In genomic region chrX:69504626-69505612, GRCh38 we compare ENCODE assay signal across 10 cellular contexts. TPM values are rescaled to one million over a fixed set of nuclear protein-coding genes. Genes with fewer than 3 reads are reported as not detected.
A peak's percentile ranks its signal among the peaks of the same experiment; 100 is the strongest.
DNase-seq lines count a peak whose midpoint lies in the region; ATAC-seq, FAIRE-seq and TF ChIP-seq lines count a peak whose summit lies in the region.
"Had no signal": no experiment of that assay in that cellular context is flagged by ENCODE, and none has a peak within 500 bp of the region (broad histone marks: within the 10 kb centered on the region; RNA-seq: fewer than 3 reads in every experiment).

No MANE protein-coding gene starts in this region.

- H3K9me3 ChIP-seq in A549 (no peaks in the 10 kb centered on the region), HEK293 (ENCODE audit: control insufficient read depth, insufficient read depth, low read depth, low read length) (peaks cover 4% of the 10 kb centered on the region)
- no peaks in the 10 kb centered on the region for H3K9me3 ChIP-seq in naive thymus-derived CD4-positive, alpha-beta T cell (ENCODE audit: control insufficient read depth in 2 of 3, low read length in 3 of 3)
- H3K9me3 ChIP-seq: neutrophil had no signal

- CTCF ChIA-PET in A549 (lab: Yijun Ruan, JAX), result interaction anchor here (3.5 kb wide), 1 partner anchor 11 kb away, joined by 18 read pairs; no protein-coding TSS in a partner anchor
- CTCF ChIA-PET in HEK293 (lab: Yijun Ruan, JAX), result interaction anchor here (0.7 kb wide), 1 partner anchor 531 kb away, joined by 3 read pairs; no protein-coding TSS in a partner anchor
- CTCF ChIA-PET in naive thymus-derived CD4-positive, alpha-beta T cell (lab: Charles Lee), result no interaction called here

- FAIRE-seq in A549 (lab: Jason Lieb, UNC), result no peak

- peaks cover 0 to 33% (median 16%) of the 10 kb centered on the region in 5 donors for H3K27me3 Mint-ChIP-seq in naive thymus-derived CD4-positive, alpha-beta T cell
- peaks cover 27% of the 10 kb centered on the region for H3K27me3 Mint-ChIP-seq in activated CD4-positive, alpha-beta T cell treated with anti-CD3 and anti-CD28 coated beads, Interleukin-2, amount 10 ng/mL, durations not matched to agents 24 days and 14 days

- H3K4me3 Mint-ChIP-seq in naive thymus-derived CD4-positive, alpha-beta T cell, result peak overlapping the region in 7 of 10 donors; percentile 30 to 89 (median 52)
- no peak overlapping the region for H3K4me3 Mint-ChIP-seq in activated CD4-positive, alpha-beta T cell treated with anti-CD3 and anti-CD28 coated beads, Interleukin-2, amount 10 ng/mL, durations not matched to agents 24 days and 14 days

- no peak for TF ChIP-seq RAD21 in A549 (conservative IDR thresholded peaks at IDR 0.05 in 1 of 2, IDR thresholded peaks at IDR 0.05 in 1 of 2)

- peak overlapping the region; percentile 81 for H3K4me3 ChIP-seq in A549
- H3K4me3 ChIP-seq in HEK293 (ENCODE audit: low read depth, low read length), result peak overlapping the region; percentile 53
- peak overlapping the region; percentile 44 for H3K4me3 ChIP-seq in choroid plexus epithelial cell (ENCODE audit: low read depth, low read length)
- H3K4me3 ChIP-seq in naive thymus-derived CD4-positive, alpha-beta T cell (ENCODE audit: low read length), result no peak overlapping the region

- peak overlapping the region; percentile 93 for H3K4me2 ChIP-seq in A549

- 0% methylated on average over 1 of the region's 146 CpGs for WGBS in A549 (ENCODE audit: missing lambda C conversion rate)

- POLR2A ChIA-PET in A549 (lab: Yijun Ruan, JAX) (no interaction called here), HEK293 (lab: Yijun Ruan, JAX) (no interaction called here)
- POLR2A ChIA-PET in naive thymus-derived CD4-positive, alpha-beta T cell (lab: Charles Lee), result no interaction called here

- H3K4me1 Mint-ChIP-seq in naive thymus-derived CD4-positive, alpha-beta T cell, result peaks cover 0 to 3% (median 0%) of the 10 kb centered on the region in 7 donors
- H3K4me1 Mint-ChIP-seq in activated CD4-positive, alpha-beta T cell treated with anti-CD3 and anti-CD28 coated beads, Interleukin-2, amount 10 ng/mL, durations not matched to agents 24 days and 14 days, result peaks cover 3% of the 10 kb centered on the region
- H3K4me1 Mint-ChIP-seq: central memory CD8-positive, alpha-beta T cell had no signal

- H3K27me3 ChIP-seq in naive thymus-derived CD4-positive, alpha-beta T cell (ENCODE audit: control insufficient read depth in 2 of 2, insufficient read depth in 2 of 2, low read length in 2 of 2), result no peaks in the 10 kb centered on the region

- intact Hi-C loops in naive thymus-derived CD4-positive, alpha-beta T cell (cut with micrococcal nuclease), result loop anchor here (2.0 to 5.0 kb wide), 2 partner anchors 112 kb away; partner anchors contain the start of gene EDA (in 2 of the 2)
- intact Hi-C loops in activated CD4-positive, alpha-beta T cell treated with anti-CD3 and anti-CD28 coated beads, Interleukin-2, amount 10 ng/mL, durations not matched to agents 24 days and 14 days (cut with micrococcal nuclease), result no loop called here

- ATAC-seq in A549 (peak in 1 of 2 experiments; percentile 54; a peak in 4 of 6 replicates), GM18867 (IDR thresholded peaks at IDR 0.05; ENCODE audit: unreplicated experiment) (no peak)
- ATAC-seq in naive thymus-derived CD4-positive, alpha-beta T cell, result peak; percentile 29

- TF ChIP-seq EP300 in A549 (IDR thresholded peaks at IDR 0.05), result no peak

- H3K27ac Mint-ChIP-seq in naive thymus-derived CD4-positive, alpha-beta T cell, result no peak overlapping the region
- no peak overlapping the region for H3K27ac Mint-ChIP-seq in activated CD4-positive, alpha-beta T cell treated with anti-CD3 and anti-CD28 coated beads, Interleukin-2, amount 10 ng/mL, durations not matched to agents 24 days and 14 days

- peaks cover 0 to 3% of the 10 kb centered on the region in 2 experiments; a peak in 1 of 3 replicates for H3K36me3 ChIP-seq in HEK293 (ENCODE audit: control insufficient read depth in 2 of 2, insufficient read depth in 1 of 2, low read length in 2 of 2)
- H3K36me3 ChIP-seq in naive thymus-derived CD4-positive, alpha-beta T cell (ENCODE audit: control insufficient read depth in 2 of 3, insufficient read depth in 3 of 3, low read length in 3 of 3), result no peaks in the 10 kb centered on the region
- H3K36me3 ChIP-seq: neutrophil had no signal

- H3K27ac ChIP-seq in A549 (peak overlapping the region; percentile 67 to 91), HEK293 (ENCODE audit: extremely low read depth, low read depth, low read length) (peak overlapping the region; percentile 64; the same call in 1 of the 2 replicates)
- no peak overlapping the region for H3K27ac ChIP-seq in naive thymus-derived CD4-positive, alpha-beta T cell (ENCODE audit: low read depth, low read length)
- H3K27ac ChIP-seq: neutrophil had no signal

- DNase-seq in A549 (ENCODE audit: low read depth in 1 of 2, low spot score in 1 of 2), result no peak
- DNase-seq in choroid plexus epithelial cell (ENCODE audit: low read depth), result no peak
- no peak for DNase-seq in naive thymus-derived CD4-positive, alpha-beta T cell
- no peak for DNase-seq in activated CD4-positive, alpha-beta T cell treated with anti-CD3 and anti-CD28 coated beads, Interleukin-2, amount 10 ng/mL, durations not matched to agents 24 days and 14 days
- no peak for DNase-seq in ecto neural progenitor cell (ENCODE audit: low spot score)
- DNase-seq in T-helper 2 cell, result no peak

- H3K9me3 Mint-ChIP-seq in naive thymus-derived CD4-positive, alpha-beta T cell, result peaks cover 0 to 4% (median 0%) of the 10 kb centered on the region in 11 donors
- no peaks in the 10 kb centered on the region for H3K9me3 Mint-ChIP-seq in activated CD4-positive, alpha-beta T cell treated with anti-CD3 and anti-CD28 coated beads, Interleukin-2, amount 10 ng/mL, durations not matched to agents 24 days and 14 days
- H3K9me3 Mint-ChIP-seq: central memory CD8-positive, alpha-beta T cell had no signal

- no peaks in the 10 kb centered on the region for H3K4me1 ChIP-seq in A549
- H3K4me1 ChIP-seq in HEK293 (ENCODE audit: control insufficient read depth, insufficient read depth, low read length), result no peaks in the 10 kb centered on the region
- no peaks in the 10 kb centered on the region for H3K4me1 ChIP-seq in naive thymus-derived CD4-positive, alpha-beta T cell (ENCODE audit: control insufficient read depth in 2 of 2, insufficient read depth in 2 of 2, low read length in 2 of 2)

- no peaks in the 10 kb centered on the region for H3K36me3 Mint-ChIP-seq in naive thymus-derived CD4-positive, alpha-beta T cell
- H3K36me3 Mint-ChIP-seq in activated CD4-positive, alpha-beta T cell treated with anti-CD3 and anti-CD28 coated beads, Interleukin-2, amount 10 ng/mL, durations not matched to agents 24 days and 14 days (ENCODE audit: low read depth), result no peaks in the 10 kb centered on the region

- TF ChIP-seq POLR2A in A549 (IDR thresholded peaks at IDR 0.05; ENCODE audit: low read length), result no peak

- TF ChIP-seq CTCF in A549 (IDR thresholded peaks at IDR 0.05), result no peak
- no peak for TF ChIP-seq CTCF in HEK293 (tag by site-specific recombination; IDR thresholded peaks at IDR 0.05)
- TF ChIP-seq CTCF in choroid plexus epithelial cell (conservative IDR thresholded peaks at IDR 0.05; ENCODE audit: low read depth, low read length), result no peak

TF ChIP-seq in A549, 52 proteins besides CTCF, POLR2A, EP300 and RAD21 (continues in another document):
- TF ChIP-seq SMC3 (IDR thresholded peaks at IDR 0.05), result no peak
- no peak for TF ChIP-seq CBX8 (IDR thresholded peaks at IDR 0.05)
- TF ChIP-seq NR3C1 (IDR thresholded peaks at IDR 0.05), result no peak
- no peak for TF ChIP-seq HES2 (IDR thresholded peaks at IDR 0.05)
- TF ChIP-seq RNF2 (IDR thresholded peaks at IDR 0.05; ENCODE audit: borderline replicate concordance, low read depth), result no peak
- no peak for TF ChIP-seq KDM5A (IDR thresholded peaks at IDR 0.05)
- TF ChIP-seq MYC (IDR thresholded peaks at IDR 0.05; ENCODE audit: borderline replicate concordance, low read length), result no peak
- no peak for TF ChIP-seq ESRRA (IDR thresholded peaks at IDR 0.05; ENCODE audit: borderline replicate concordance, low read length)
- TF ChIP-seq FOSB (CRISPR knock-in tag; IDR thresholded peaks at IDR 0.05), result no peak
- TF ChIP-seq FOXS1 (CRISPR knock-in tag; IDR thresholded peaks at IDR 0.05), result no peak
- TF ChIP-seq ZNF302 (CRISPR knock-in tag; IDR thresholded peaks at IDR 0.05), result no peak
- TF ChIP-seq HDAC2 (IDR thresholded peaks at IDR 0.05), result no peak

TF ChIP-seq in HEK293, 187 proteins besides CTCF, POLR2A, EP300 and RAD21:
- TF ChIP-seq ELK4 (IDR thresholded peaks at IDR 0.05; ENCODE audit: borderline replicate concordance, low read depth, low read length), result no peak
- TF ChIP-seq ZNF677 (tag by site-specific recombination; IDR thresholded peaks at IDR 0.05), result 0 out of 2 replicates have a peak, but pooled peaks have one; percentile 4
- TF ChIP-seq ZBTB8A (tag by site-specific recombination; IDR thresholded peaks at IDR 0.05), result 0 out of 2 replicates have a peak, but pooled peaks have one; percentile 1
- 0 out of 2 replicates have a peak, but pooled peaks have one; percentile 5 for TF ChIP-seq YY1 (tag by site-specific recombination; IDR thresholded peaks at IDR 0.05)

RNA-seq across cellular contexts. Expression of gene NALF2, which starts 0.8 kb away (rescaled TPM):
- polyA plus RNA-seq in A549 (2011; rRNA removed) (1.4 and 1.9 TPM in 2 replicates), A549 (2017; fragmentation: RNase III; extraction: RNeasy Plus Mini Kit Qiagen cat#74134 plus additional on column Dnase treatment) (1.7 to 2.2 TPM (median 2.1 TPM) in 3 replicates)
- 1.3 and 1.7 TPM in 2 replicates for polyA plus RNA-seq in A549 (2012; cell fraction: cytosol; rRNA removed)
- 1.1 and 1.2 TPM in 2 replicates for polyA plus RNA-seq in A549 (2012; cell fraction: nucleus; rRNA removed)
- polyA minus RNA-seq in A549 (2011; rRNA and poly(A)+ RNA removed), result 1.4 and 1.7 TPM in 2 replicates
- total RNA-seq in naive thymus-derived CD4-positive, alpha-beta T cell, result under 1 TPM in 3 of 5 experiments, not detected in 2; 0.27 to 0.50 (median 0.34) TPM
- not detected for polyA plus RNA-seq in naive thymus-derived CD4-positive, alpha-beta T cell
- 0.51 and 0.88 TPM in 2 replicates for total RNA-seq in activated CD4-positive, alpha-beta T cell treated with anti-CD3 and anti-CD28 coated beads, Interleukin-2, amount 10 ng/mL, durations not matched to agents 24 days and 14 days
